Comparison of ENCODE assay signal across 10 cellular contexts in the genomic region with DNA sequence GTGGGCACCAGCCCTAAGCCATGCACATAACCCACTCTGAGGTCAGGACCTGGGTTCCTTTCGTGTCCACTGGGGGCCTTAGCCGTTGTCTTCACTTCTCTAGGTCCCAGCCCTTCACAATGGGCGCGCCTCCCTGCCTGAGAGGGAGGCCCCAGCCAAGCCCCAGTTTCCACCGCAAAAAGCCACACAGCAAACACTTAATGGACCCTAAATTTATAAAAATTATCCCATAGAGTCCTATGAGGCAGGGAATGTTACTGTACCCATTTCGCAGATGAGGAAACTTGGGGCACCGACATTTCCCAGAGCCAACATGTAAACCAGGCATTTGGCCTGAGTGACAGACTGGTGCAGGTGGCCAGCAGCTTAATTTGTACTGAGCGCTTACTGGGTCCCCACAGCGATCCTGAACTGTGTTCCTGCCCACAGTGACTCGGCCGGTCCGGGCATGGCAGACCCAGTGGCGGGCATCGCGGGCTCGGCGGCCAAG. TPM values are rescaled to one million over a fixed set of nuclear protein-coding genes. Genes with fewer than 3 reads are reported as not detected.
DNase-seq lines count a peak whose midpoint lies in the region; FAIRE-seq and TF ChIP-seq lines count a peak whose summit lies in the region.
"Had no signal": no experiment of that assay in that cellular context is flagged by ENCODE, and none has a peak within 500 bp of the region (broad histone marks: within the 10 kb centered on the region; RNA-seq: fewer than 3 reads in every experiment).

No MANE protein-coding gene starts in this region.

- intact Hi-C loops in A673 (cut with micrococcal nuclease; ENCODE audit: unreplicated experiment) = no loop called here

- POLR2A ChIA-PET in A673 (lab: Charles Lee; ENCODE audit: low non-redundant PET) = no interaction called here

- H3K9me3 ChIP-seq in A673 (ENCODE audit: low read depth, low read length, poor library complexity, severe bottlenecking) (no peaks in the 10 kb centered on the region), HUES6 (ENCODE audit: control insufficient read depth, insufficient read depth, low read depth, low read length) (no peaks in the 10 kb centered on the region)

- no TSS peak for BruUV-seq in A673 (replicated peaks; lab: Mats Ljungman, UMichigan)

- CTCF ChIA-PET in A673 (lab: Charles Lee) = no interaction called here

- peak overlapping the region; percentile 83 for H3K27ac ChIP-seq in A673 (ENCODE audit: low read depth, low read length, poor library complexity, severe bottlenecking)
- H3K27ac ChIP-seq in HUES6 (ENCODE audit: low read depth, low read length) = peak overlapping the region; percentile 18; the same call in 1 of the 2 replicates
- peak overlapping the region; percentile 80 to 95 for H3K27ac ChIP-seq in coronary artery

- no peak for TF ChIP-seq CTCF in A673 (conservative IDR thresholded peaks at IDR 0.05; ENCODE audit: low read depth, low read length)
- no peak for TF ChIP-seq CTCF in coronary artery (IDR thresholded peaks at IDR 0.05)

- H3K4me1 ChIP-seq in A673 (ENCODE audit: insufficient read depth, low read length, poor library complexity, severe bottlenecking) = peaks cover 23% of the 10 kb centered on the region
- H3K4me1 ChIP-seq in HUES6 (ENCODE audit: control insufficient read depth, insufficient read depth, low read length) = peaks cover 29% of the 10 kb centered on the region

- DNase-seq in A673 (ENCODE audit: low spot score) = no peak
- DNase-seq in coronary artery (ENCODE audit: low spot score) = no peak
- DNase-seq in myocyte (ENCODE audit: low read depth) = peak; percentile 62
- DNase-seq in NOMO-1 treated with dmso at 0.1 percent for 144 hours (lab: John Stamatoyannopoulos, UW; ENCODE audit: unreplicated experiment) = no peak
- no peak for DNase-seq in SIG-M5 (lab: John Stamatoyannopoulos, UW)
- no peak for DNase-seq in RCC 7860 (ENCODE audit: low spot score)
- DNase-seq in hypothalamus (lab: John Stamatoyannopoulos, UW) = no peak
- DNase-seq: Karpas-422; stimulated activated naive CD4-positive, alpha-beta T cell treated with Interleukin-2 at 50 U/mL for 16 hours had no signal

- peak overlapping the region; percentile 82 for H3K9ac ChIP-seq in HUES6 (ENCODE audit: low read length)

- no peaks in the 10 kb centered on the region for H3K36me3 ChIP-seq in A673 (ENCODE audit: insufficient read depth, low read length, poor library complexity, severe bottlenecking)
- H3K36me3 ChIP-seq in HUES6 (ENCODE audit: control insufficient read depth, insufficient read depth, low read length) = no peaks in the 10 kb centered on the region

- H3K4me3 ChIP-seq in A673 (ENCODE audit: low read depth, low read length, poor library complexity, severe bottlenecking) (peak overlapping the region; percentile 60), HUES6 (ENCODE audit: low read depth, low read length) (peak overlapping the region; percentile 71), coronary artery (peak overlapping the region; percentile 98)

- no peak for FAIRE-seq in RCC 7860 (lab: Jason Lieb, UNC)

- no peaks in the 10 kb centered on the region for H3K27me3 ChIP-seq in A673 (replicated peaks; ENCODE audit: insufficient read depth, low read depth, low read length, poor library complexity)
- 0 out of 2 replicates have a peak, but pooled peaks cover under 1% of the 10 kb centered on the region for H3K27me3 ChIP-seq in HUES6 (ENCODE audit: control insufficient read depth, insufficient read depth, low read length)

RNA-seq across cellular contexts. Expression of a gene that starts 1.3 kb away (rescaled TPM):
- total RNA-seq in A673 (2021) = 22.7 TPM in 2 replicates
- total RNA-seq in myocyte = 20.4 and 34.9 TPM in 2 replicates
- polyA plus RNA-seq in myocyte (2012) = 29.4 TPM

RNA-seq across cellular contexts. Expression of a gene that starts 7.8 kb away (rescaled TPM):
- 0.68 TPM in 1 of 2 replicates, not detected in the other for total RNA-seq in A673 (2021)
- total RNA-seq in myocyte = 2.5 and 9.5 TPM in 2 replicates
- 1.00 TPM for polyA plus RNA-seq in myocyte (2012)

RNA-seq across cellular contexts. Expression of a gene that starts 39.6 kb away (rescaled TPM):
- total RNA-seq in A673 (2021) (348 and 358 TPM in 2 replicates), myocyte (232 and 242 TPM in 2 replicates)
- polyA plus RNA-seq in myocyte (2012) = 185 TPM

RNA-seq across cellular contexts. Expression of a gene that starts 39.9 kb away (rescaled TPM):
- total RNA-seq in A673 (2021) (77.7 and 84.0 TPM in 2 replicates), myocyte (47.7 and 48.4 TPM in 2 replicates)
- polyA plus RNA-seq in myocyte (2012) = 37.0 TPM

Comparison
In these comparisons a context has a peak if more than half of its experiments do, and no peak if none do; other contexts are left out.
1. H3K27ac ChIP-seq: peak in every context shown above with its lines; median percentile 88 in coronary artery; 83 in A673; 18 in HUES6.